8 cellular contexts compared by ENCODE assay signal in the genomic region with DNA sequence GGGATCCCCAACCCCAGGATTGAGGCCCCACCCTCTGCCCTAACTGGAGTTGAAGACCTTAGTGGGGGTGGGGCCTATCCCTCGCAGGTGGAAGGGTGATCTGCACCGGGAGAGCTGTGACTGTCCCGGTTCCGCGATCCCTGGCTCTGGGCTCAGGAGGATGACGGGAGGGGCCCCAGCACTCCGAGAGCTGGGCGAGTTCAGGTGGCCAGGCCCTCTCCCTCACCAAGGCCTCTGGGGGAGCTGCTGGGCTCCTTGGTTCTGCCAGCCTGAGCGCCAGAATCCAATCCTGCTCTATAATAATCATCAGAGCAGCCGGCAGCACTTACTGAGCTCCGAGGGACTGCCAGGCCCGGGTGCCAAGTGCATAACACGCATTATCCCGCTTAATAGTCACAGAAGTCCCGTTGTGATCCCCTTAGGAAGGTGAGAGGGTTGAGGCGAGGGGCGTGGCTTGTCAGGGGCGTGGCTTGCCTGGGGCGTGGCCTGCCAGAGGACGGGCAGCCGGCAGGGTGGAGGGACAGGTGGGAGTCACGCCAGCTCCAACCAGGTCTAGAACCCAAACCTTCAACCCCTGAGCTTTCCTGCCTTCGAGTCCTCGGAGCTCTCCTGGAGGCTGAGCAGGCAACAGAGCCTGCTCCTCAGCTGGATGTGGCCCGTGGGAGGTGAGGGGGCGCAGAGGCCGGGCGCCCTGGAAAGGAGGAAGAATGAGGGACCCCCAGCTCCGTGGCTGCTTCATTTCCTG. TPM values are rescaled to one million over a fixed set of nuclear protein-coding genes. Genes with fewer than 3 reads are reported as not detected.
DNase-seq lines count a peak whose midpoint lies in the region; ATAC-seq and TF ChIP-seq lines count a peak whose summit lies in the region.

No MANE protein-coding gene starts in this region.

- in situ Hi-C loops in astrocyte of the cerebellum (cut with HindIII; ENCODE audit: low sequenced_read_pairs), result no loop called here

- no peak overlapping the region for H3K27ac Mint-ChIP-seq in T-helper 17 cell

- no peaks in the 10 kb centered on the region for H3K9me3 ChIP-seq in T-helper 17 cell (ENCODE audit: control insufficient read depth, low read length, poor library complexity, severe bottlenecking)
- H3K9me3 ChIP-seq in iPS-18c (ENCODE audit: control insufficient read depth, insufficient read depth, low read length), result no peaks in the 10 kb centered on the region

- DNase-seq in Right ventricle myocardium inferior (ENCODE audit: missing footprints) (no peak), cardiac septum (ENCODE audit: low spot score) (no peak), T-helper 17 cell (peak; percentile 47 to 63 (median 52)), astrocyte of the cerebellum (ENCODE audit: low read depth) (no peak), Kasumi-1 (lab: John Stamatoyannopoulos, UW) (no peak), putamen (ENCODE audit: low spot score) (no peak)
- DNase-seq in stimulated activated CD4-positive, alpha-beta T cell treated with anti-CD3 and anti-CD28 coated beads, Interleukin-1b, Interleukin-23, amount 100 ng/mL, for 1 hour (ENCODE audit: low read depth in 2 of 2), result peak; percentile 15 to 52

- peaks cover 45% of the 10 kb centered on the region for H3K27me3 Mint-ChIP-seq in T-helper 17 cell

- H3K4me1 Mint-ChIP-seq in T-helper 17 cell, result peaks cover 16% of the 10 kb centered on the region

- H3K4me3 ChIP-seq in astrocyte of the cerebellum (ENCODE audit: low read depth, low read length), result peak overlapping the region; percentile 26
- H3K4me3 ChIP-seq in iPS-18c (ENCODE audit: insufficient read depth, low read depth, low read length), result peak overlapping the region; percentile 64

- intact Hi-C loops in Right ventricle myocardium inferior (cut with DNase I) (no loop called here), cardiac septum (cut with DNase I) (no loop called here)

- ATAC-seq in Right ventricle myocardium inferior (peak; percentile 55), T-helper 17 cell (peak; percentile 81)

- H3K4me3 Mint-ChIP-seq in T-helper 17 cell, result peak overlapping the region; percentile 89

- peaks cover 17% of the 10 kb centered on the region for H3K36me3 Mint-ChIP-seq in T-helper 17 cell (ENCODE audit: low read depth)

- peak; percentile 41 for TF ChIP-seq CTCF in astrocyte of the cerebellum (IDR thresholded peaks at IDR 0.05; ENCODE audit: low read depth, low read length, missing control alignments)

RNA-seq across cellular contexts. Expression of gene SYT7, which starts 7.2 kb away (rescaled TPM):
- total RNA-seq in Right ventricle myocardium inferior (28.2 TPM), cardiac septum (9.3 TPM), T-helper 17 cell (not detected)

Comparison
In these comparisons a context has a peak if more than half of its experiments do, and no peak if none do; other contexts are left out.
1. DNase-seq: peak in T-helper 17 cell (3 of 3) and stimulated activated CD4-positive, alpha-beta T cell treated with anti-CD3 and anti-CD28 coated beads, Interleukin-1b, Interleukin-23, amount 100 ng/mL, for 1 hour (2 of 2); none in Right ventricle myocardium inferior (single experiment), cardiac septum (single experiment), astrocyte of the cerebellum (single experiment), Kasumi-1 (0 of 2) and putamen (single experiment).